Comparison of ENCODE assay signal across 1 cellular context in the genomic region with DNA sequence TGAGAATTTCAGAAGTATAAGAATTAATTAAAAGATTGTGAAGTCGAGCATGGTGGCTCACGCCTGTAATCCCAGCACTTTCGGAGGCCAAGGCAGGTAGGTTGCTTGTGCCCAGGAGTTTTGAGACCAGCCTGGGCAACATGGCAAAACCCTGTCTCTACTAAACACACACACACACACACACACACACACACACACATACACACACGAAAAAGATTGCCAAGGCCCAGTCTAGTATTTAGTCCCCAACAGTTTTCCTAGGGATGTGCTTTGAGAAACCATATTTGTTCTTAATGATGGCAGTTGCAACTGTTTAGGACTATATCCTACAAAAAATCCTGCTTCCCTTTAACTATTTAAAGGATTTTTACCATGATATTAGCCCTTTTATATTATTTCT.
TF ChIP-seq lines count a peak whose summit lies in the region.

No MANE protein-coding gene starts in this region.

TF ChIP-seq in K562, 482 proteins besides CTCF, POLR2A, EP300 and RAD21:
- TF ChIP-seq, protein P1, sequence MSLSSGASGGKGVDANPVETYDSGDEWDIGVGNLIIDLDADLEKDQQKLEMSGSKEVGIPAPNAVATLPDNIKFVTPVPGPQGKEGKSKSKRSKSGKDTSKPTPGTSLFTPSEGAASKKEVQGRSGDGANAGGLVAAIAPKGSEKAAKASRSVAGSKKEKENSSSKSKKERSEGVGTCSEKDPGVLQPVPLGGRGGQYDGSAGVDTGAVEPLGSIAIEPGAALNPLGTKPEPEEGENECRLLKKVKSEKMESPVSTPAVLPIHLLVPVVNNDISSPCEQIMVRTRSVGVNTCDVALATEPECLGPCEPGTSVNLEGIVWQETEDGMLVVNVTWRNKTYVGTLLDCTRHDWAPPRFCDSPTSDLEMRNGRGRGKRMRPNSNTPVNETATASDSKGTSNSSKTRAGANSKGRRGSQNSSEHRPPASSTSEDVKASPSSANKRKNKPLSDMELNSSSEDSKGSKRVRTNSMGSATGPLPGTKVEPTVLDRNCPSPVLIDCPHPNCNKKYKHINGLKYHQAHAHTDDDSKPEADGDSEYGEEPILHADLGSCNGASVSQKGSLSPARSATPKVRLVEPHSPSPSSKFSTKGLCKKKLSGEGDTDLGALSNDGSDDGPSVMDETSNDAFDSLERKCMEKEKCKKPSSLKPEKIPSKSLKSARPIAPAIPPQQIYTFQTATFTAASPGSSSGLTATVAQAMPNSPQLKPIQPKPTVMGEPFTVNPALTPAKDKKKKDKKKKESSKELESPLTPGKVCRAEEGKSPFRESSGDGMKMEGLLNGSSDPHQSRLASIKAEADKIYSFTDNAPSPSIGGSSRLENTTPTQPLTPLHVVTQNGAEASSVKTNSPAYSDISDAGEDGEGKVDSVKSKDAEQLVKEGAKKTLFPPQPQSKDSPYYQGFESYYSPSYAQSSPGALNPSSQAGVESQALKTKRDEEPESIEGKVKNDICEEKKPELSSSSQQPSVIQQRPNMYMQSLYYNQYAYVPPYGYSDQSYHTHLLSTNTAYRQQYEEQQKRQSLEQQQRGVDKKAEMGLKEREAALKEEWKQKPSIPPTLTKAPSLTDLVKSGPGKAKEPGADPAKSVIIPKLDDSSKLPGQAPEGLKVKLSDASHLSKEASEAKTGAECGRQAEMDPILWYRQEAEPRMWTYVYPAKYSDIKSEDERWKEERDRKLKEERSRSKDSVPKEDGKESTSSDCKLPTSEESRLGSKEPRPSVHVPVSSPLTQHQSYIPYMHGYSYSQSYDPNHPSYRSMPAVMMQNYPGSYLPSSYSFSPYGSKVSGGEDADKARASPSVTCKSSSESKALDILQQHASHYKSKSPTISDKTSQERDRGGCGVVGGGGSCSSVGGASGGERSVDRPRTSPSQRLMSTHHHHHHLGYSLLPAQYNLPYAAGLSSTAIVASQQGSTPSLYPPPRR (CRISPR knock-in tag; IDR thresholded peaks at IDR 0.05; ENCODE audit: borderline replicate concordance): no peak
- TF ChIP-seq, protein P2, sequence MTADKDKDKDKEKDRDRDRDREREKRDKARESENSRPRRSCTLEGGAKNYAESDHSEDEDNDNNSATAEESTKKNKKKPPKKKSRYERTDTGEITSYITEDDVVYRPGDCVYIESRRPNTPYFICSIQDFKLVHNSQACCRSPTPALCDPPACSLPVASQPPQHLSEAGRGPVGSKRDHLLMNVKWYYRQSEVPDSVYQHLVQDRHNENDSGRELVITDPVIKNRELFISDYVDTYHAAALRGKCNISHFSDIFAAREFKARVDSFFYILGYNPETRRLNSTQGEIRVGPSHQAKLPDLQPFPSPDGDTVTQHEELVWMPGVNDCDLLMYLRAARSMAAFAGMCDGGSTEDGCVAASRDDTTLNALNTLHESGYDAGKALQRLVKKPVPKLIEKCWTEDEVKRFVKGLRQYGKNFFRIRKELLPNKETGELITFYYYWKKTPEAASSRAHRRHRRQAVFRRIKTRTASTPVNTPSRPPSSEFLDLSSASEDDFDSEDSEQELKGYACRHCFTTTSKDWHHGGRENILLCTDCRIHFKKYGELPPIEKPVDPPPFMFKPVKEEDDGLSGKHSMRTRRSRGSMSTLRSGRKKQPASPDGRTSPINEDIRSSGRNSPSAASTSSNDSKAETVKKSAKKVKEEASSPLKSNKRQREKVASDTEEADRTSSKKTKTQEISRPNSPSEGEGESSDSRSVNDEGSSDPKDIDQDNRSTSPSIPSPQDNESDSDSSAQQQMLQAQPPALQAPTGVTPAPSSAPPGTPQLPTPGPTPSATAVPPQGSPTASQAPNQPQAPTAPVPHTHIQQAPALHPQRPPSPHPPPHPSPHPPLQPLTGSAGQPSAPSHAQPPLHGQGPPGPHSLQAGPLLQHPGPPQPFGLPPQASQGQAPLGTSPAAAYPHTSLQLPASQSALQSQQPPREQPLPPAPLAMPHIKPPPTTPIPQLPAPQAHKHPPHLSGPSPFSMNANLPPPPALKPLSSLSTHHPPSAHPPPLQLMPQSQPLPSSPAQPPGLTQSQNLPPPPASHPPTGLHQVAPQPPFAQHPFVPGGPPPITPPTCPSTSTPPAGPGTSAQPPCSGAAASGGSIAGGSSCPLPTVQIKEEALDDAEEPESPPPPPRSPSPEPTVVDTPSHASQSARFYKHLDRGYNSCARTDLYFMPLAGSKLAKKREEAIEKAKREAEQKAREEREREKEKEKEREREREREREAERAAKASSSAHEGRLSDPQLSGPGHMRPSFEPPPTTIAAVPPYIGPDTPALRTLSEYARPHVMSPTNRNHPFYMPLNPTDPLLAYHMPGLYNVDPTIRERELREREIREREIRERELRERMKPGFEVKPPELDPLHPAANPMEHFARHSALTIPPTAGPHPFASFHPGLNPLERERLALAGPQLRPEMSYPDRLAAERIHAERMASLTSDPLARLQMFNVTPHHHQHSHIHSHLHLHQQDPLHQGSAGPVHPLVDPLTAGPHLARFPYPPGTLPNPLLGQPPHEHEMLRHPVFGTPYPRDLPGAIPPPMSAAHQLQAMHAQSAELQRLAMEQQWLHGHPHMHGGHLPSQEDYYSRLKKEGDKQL (CRISPR knock-in tag; IDR thresholded peaks at IDR 0.05; ENCODE audit: borderline replicate concordance): no peak
- TF ChIP-seq, protein P3, sequence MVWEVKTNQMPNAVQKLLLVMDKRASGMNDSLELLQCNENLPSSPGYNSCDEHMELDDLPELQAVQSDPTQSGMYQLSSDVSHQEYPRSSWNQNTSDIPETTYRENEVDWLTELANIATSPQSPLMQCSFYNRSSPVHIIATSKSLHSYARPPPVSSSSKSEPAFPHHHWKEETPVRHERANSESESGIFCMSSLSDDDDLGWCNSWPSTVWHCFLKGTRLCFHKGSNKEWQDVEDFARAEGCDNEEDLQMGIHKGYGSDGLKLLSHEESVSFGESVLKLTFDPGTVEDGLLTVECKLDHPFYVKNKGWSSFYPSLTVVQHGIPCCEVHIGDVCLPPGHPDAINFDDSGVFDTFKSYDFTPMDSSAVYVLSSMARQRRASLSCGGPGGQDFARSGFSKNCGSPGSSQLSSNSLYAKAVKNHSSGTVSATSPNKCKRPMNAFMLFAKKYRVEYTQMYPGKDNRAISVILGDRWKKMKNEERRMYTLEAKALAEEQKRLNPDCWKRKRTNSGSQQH (CRISPR knock-in tag; IDR thresholded peaks at IDR 0.05): peak; percentile 58; the same call in 1 of the 2 replicates
